20 cellular contexts compared by ENCODE assay signal in genomic region chr16:50597563-50598255, GRCh38.
"Had no signal": no experiment of that assay in that cellular context is flagged by ENCODE, and none has a peak within 500 bp of the region (broad histone marks: within the 10 kb centered on the region; RNA-seq: fewer than 3 reads in every experiment).

No MANE protein-coding gene starts in this region.

- H3K4me1 Mint-ChIP-seq: activated B cell treated with CpG ODN at 0.5 μM for 24 hours had no signal

- H3K4me3 ChIP-seq: testis, upper lobe of right lung had no signal

- H3K27me3 ChIP-seq: testis, upper lobe of right lung had no signal

- H3K36me3 Mint-ChIP-seq: brain; naive thymus-derived CD8-positive, alpha-beta T cell had no signal

- H3K27me3 Mint-ChIP-seq: activated B cell treated with CpG ODN at 0.5 μM for 24 hours; activated CD4-positive, alpha-beta T cell treated with anti-CD3 and anti-CD28 coated beads for 36 hours; activated naive CD8-positive, alpha-beta T cell treated with anti-CD3 and anti-CD28 coated beads, Interleukin-2, amount 50 U/mL, for 24 hours; brain; naive thymus-derived CD8-positive, alpha-beta T cell had no signal

- H3K36me3 ChIP-seq: upper lobe of right lung had no signal

- H3K9me3 ChIP-seq: testis, upper lobe of right lung had no signal

- DNase-seq: activated B cell treated with CpG ODN at 0.5 μM for 24 hours; activated CD4-positive, alpha-beta T cell treated with anti-CD3 and anti-CD28 coated beads for 36 hours; activated CD4-positive, alpha-beta T cell treated with anti-CD3 and anti-CD28 coated beads, Interleukin-2, amount 50 U/mL, for 48 hours; activated CD8-positive, alpha-beta memory T cell treated with anti-CD3 and anti-CD28 coated beads, Interleukin-2, amount 50 U/mL, for 48 hours; activated naive CD4-positive, alpha-beta T cell treated with Interleukin-2 at 50 U/mL for 16 hours; activated naive CD8-positive, alpha-beta T cell treated with anti-CD3 and anti-CD28 coated beads, Interleukin-2, amount 50 U/mL, for 24 hours; activated T-cell treated with anti-CD3 and anti-CD28 coated beads, Interleukin-2, amount 50 U/mL, for 4 hours; effector CD4-positive, alpha-beta T cell; erythroblast; islet precursor cell; left colon; stimulated activated CD4-positive, alpha-beta T cell treated with anti-CD3 and anti-CD28 coated beads, Interleukin-4, amount 100 ng/mL, for 1 hour; stimulated activated naive CD4-positive, alpha-beta T cell; T1000; testis; upper lobe of right lung had no signal

- ATAC-seq: activated CD4-positive, alpha-beta T cell treated with anti-CD3 and anti-CD28 coated beads for 36 hours; activated naive CD8-positive, alpha-beta T cell treated with anti-CD3 and anti-CD28 coated beads, Interleukin-2, amount 50 U/mL, for 24 hours; activated T-cell treated with anti-CD3 and anti-CD28 coated beads, Interleukin-2, amount 50 U/mL, for 4 hours; left colon; naive thymus-derived CD8-positive, alpha-beta T cell; upper lobe of right lung had no signal

- H3K9me3 Mint-ChIP-seq: activated B cell treated with CpG ODN at 0.5 μM for 24 hours; activated naive CD8-positive, alpha-beta T cell treated with anti-CD3 and anti-CD28 coated beads, Interleukin-2, amount 50 U/mL, for 24 hours; activated T-cell treated with anti-CD3 and anti-CD28 coated beads, Interleukin-2, amount 50 U/mL, for 4 hours; activated T-helper 2 cell treated with anti-CD3 and anti-CD28 coated beads, Interferon-gamma antibody, Interleukin-2, Interleukin-4, amounts not matched to agents 10 μg/mL and 5 μg/mL and 100 μg/mL, durations not matched to agents 14 hours and 24 hours and 36 hours; brain; dendritic cell treated with granulocyte-macrophage colony-stimulating factor and Interleukin-4, amounts not matched to agents 40 ng/mL and 50 ng/mL, for 4 days; naive thymus-derived CD8-positive, alpha-beta T cell had no signal

- H3K4me3 Mint-ChIP-seq: activated B cell treated with CpG ODN at 0.5 μM for 24 hours; activated CD4-positive, alpha-beta T cell treated with anti-CD3 and anti-CD28 coated beads for 36 hours; activated naive CD8-positive, alpha-beta T cell treated with anti-CD3 and anti-CD28 coated beads, Interleukin-2, amount 50 U/mL, for 24 hours; activated T-cell treated with anti-CD3 and anti-CD28 coated beads, Interleukin-2, amount 50 U/mL, for 4 hours; brain; dendritic cell treated with granulocyte-macrophage colony-stimulating factor and Interleukin-4, amounts not matched to agents 40 ng/mL and 50 ng/mL, for 4 days had no signal

- H3K27ac Mint-ChIP-seq: activated CD4-positive, alpha-beta T cell treated with anti-CD3 and anti-CD28 coated beads for 36 hours; activated T-helper 2 cell treated with anti-CD3 and anti-CD28 coated beads, Interferon-gamma antibody, Interleukin-2, Interleukin-4, amounts not matched to agents 10 μg/mL and 5 μg/mL and 100 μg/mL, durations not matched to agents 14 hours and 24 hours and 36 hours; dendritic cell treated with granulocyte-macrophage colony-stimulating factor and Interleukin-4, amounts not matched to agents 40 ng/mL and 50 ng/mL, for 4 days had no signal

- H3K27ac ChIP-seq: testis, upper lobe of right lung had no signal
